Comparison of ENCODE assay signal across 8 cellular contexts in the genomic region with DNA sequence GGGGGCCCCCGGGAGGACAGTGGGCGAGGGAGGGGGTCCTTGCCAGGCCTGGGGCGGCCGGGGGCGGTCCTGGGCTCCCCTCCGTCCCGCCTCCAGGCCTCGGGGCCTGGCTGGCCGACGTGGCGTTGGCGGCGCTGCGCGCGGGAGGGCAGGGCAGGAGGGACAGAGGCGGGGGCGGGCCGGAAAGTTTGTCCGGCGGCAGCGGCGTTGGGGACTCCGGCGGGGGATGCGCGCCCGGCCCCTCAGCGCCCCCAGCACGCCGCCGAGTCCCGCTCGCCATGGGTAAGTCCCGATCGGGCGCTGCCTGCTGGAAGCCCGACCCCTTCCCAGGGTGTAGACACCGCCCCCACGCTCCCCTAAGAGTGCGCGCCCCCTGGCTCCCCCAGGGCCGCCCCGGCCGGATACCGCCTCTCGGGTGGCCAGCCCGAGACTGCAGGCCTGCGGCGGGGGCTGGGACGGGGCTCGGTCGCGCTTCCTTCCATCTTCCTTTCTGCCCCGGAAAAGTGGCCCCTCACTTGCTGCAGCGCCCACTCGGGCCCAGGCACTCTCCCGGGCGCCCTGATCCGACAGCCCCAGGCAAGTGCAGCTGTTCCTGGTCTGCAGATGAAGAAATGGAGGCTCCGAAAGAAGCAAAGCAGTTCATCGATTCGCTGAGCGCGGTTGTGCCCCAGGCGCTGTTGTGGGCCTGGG. TPM values are rescaled to one million over a fixed set of nuclear protein-coding genes. Genes with fewer than 3 reads are reported as not detected.
A peak's percentile ranks its signal among the peaks of the same experiment; 100 is the strongest.
DNase-seq lines count a peak whose midpoint lies in the region; ATAC-seq, FAIRE-seq and TF ChIP-seq lines count a peak whose summit lies in the region.

SLC2A10 (plus strand) TSS at position 191 of the 690 bp plus-strand sequence; CDS start at position 279, 88 bp downstream.

- H3K27me3 ChIP-seq in HL-60 (ENCODE audit: insufficient read depth, poor library complexity, severe bottlenecking) (peaks cover 21% of the 10 kb centered on the region), breast epithelium (no peaks in the 10 kb centered on the region)

- ATAC-seq in GM18502 (IDR thresholded peaks at IDR 0.05; ENCODE audit: poor library complexity, unreplicated experiment), result no peak

- H3K36me3 ChIP-seq in breast epithelium (no peaks in the 10 kb centered on the region), kidney (ENCODE audit: control insufficient read depth in 1 of 2, insufficient read depth in 2 of 2, low read length in 2 of 2) (no peaks in the 10 kb centered on the region)

- no peak for FAIRE-seq in kidney (lab: Jason Lieb, UNC)

- peak within 1 kb of the TSS; percentile 52 to 63 for H3K9ac ChIP-seq in kidney (ENCODE audit: low read length in 2 of 2)

- no peak for TF ChIP-seq POLR2A in breast epithelium (IDR thresholded peaks at IDR 0.05)

- DNase-seq in ACHN (peak; percentile 16), HL-60 (ENCODE audit: low read depth in 1 of 2, low spot score in 1 of 2) (no peak), breast epithelium (ENCODE audit: low spot score in 2 of 2) (peak in 1 of 2 donors; percentile 71), kidney (peak; percentile 89), NCI-H345 (lab: John Stamatoyannopoulos, UW) (no peak)
- DNase-seq in stimulated activated CD8-positive, alpha-beta memory T cell treated with anti-CD3 and anti-CD28 coated beads, Interleukin-4, amount 100 ng/mL, for 48 hours, result peak; percentile 29
- DNase-seq in activated CD8-positive, alpha-beta memory T cell treated with anti-CD3 and anti-CD28 coated beads, Interleukin-2, amount 50 U/mL, for 4 hours, result no peak

- H3K4me3 ChIP-seq in HL-60 (replicated peaks; ENCODE audit: insufficient read depth, low read length) (peak within 1 kb of the TSS; percentile 3; the same call in 1 of the 2 replicates), breast epithelium (peak within 1 kb of the TSS; percentile 72 to 84 (median 79)), kidney (ENCODE audit: low read length in 2 of 2) (peak within 1 kb of the TSS; percentile 53 to 66)

- H3K4me1 ChIP-seq in breast epithelium (peaks cover 0 to 5% of the 10 kb centered on the region in 2 donors), kidney (ENCODE audit: control insufficient read depth in 1 of 2, insufficient read depth in 1 of 2, low read depth in 1 of 2, low read length in 2 of 2) (peaks cover 0 to 5% of the 10 kb centered on the region in 2 donors)

- in situ Hi-C loops in ACHN (cut with HindIII; ENCODE audit: low pct_ligation_motif_present, low pct_unique_long_range_greater_than_20kb, low sequenced_read_pairs), result no loop called here

- intact Hi-C loops in breast epithelium (cut with DNase I; ENCODE audit: low total_unique reads), result loop anchor here (5.0 kb wide), 1 partner anchor 788 kb away; no protein-coding TSS in a partner anchor
- intact Hi-C loops in kidney (cut with DNase I), result no loop called here

- H3K27ac ChIP-seq in HL-60 (replicated peaks), result no peak within 1 kb of the TSS
- H3K27ac ChIP-seq in breast epithelium, result peak within 1 kb of the TSS; percentile 89 to 95
- H3K27ac ChIP-seq in kidney (ENCODE audit: low read depth in 2 of 2, low read length in 2 of 2), result peak within 1 kb of the TSS; percentile 36 to 56

- no peaks in the 10 kb centered on the region for H3K9me3 ChIP-seq in breast epithelium
- peaks cover 0 to 7% of the 10 kb centered on the region in 2 donors for H3K9me3 ChIP-seq in kidney (ENCODE audit: control insufficient read depth in 1 of 2, low read length in 2 of 2)

- TF ChIP-seq CTCF in HL-60 (IDR thresholded peaks at IDR 0.05; ENCODE audit: insufficient read depth, low read length), result no peak
- TF ChIP-seq CTCF in breast epithelium (IDR thresholded peaks at IDR 0.05), result no peak
- no peak for TF ChIP-seq CTCF in kidney (IDR thresholded peaks at IDR 0.05; ENCODE audit: borderline replicate concordance, extremely low read depth, insufficient read depth)

RNA-seq across cellular contexts. Expression of gene SLC2A10, which starts in this region (rescaled TPM):
- total RNA-seq in breast epithelium, result 10 to 100 TPM; 19.8 to 42.9 (median 26.9) TPM
- 7.1 TPM for total RNA-seq in kidney
- polyA plus RNA-seq in kidney (ENCODE audit: insufficient read depth, low read depth, low replicate concordance), result 3.7 TPM

Comparison
In these comparisons a context has a peak if more than half of its experiments do, and no peak if none do; other contexts are left out.
1. DNase-seq: peak in ACHN (single experiment), kidney (single experiment) and stimulated activated CD8-positive, alpha-beta memory T cell treated with anti-CD3 and anti-CD28 coated beads, Interleukin-4, amount 100 ng/mL, for 48 hours (single experiment); none in HL-60 (0 of 2), NCI-H345 (single experiment) and activated CD8-positive, alpha-beta memory T cell treated with anti-CD3 and anti-CD28 coated beads, Interleukin-2, amount 50 U/mL, for 4 hours (single experiment).
2. H3K4me3 ChIP-seq: peak in every context shown above with its lines; median percentile 79 in breast epithelium; 60 in kidney; 3 in HL-60.